ENCODE assay signal across 1 cellular context in genomic region chr21:41426656-41427311, GRCh38.
TF ChIP-seq lines count a peak whose summit lies in the region.

No MANE protein-coding gene starts in this region.

TF ChIP-seq in GM23338, 12 proteins besides CTCF, POLR2A, EP300 and RAD21 (continued from another document):
- TF ChIP-seq ZNF462 (CRISPR knock-in tag; IDR thresholded peaks at IDR 0.05) = no peak
